Comparison of ENCODE assay signal across 8 cellular contexts in the genomic region with DNA sequence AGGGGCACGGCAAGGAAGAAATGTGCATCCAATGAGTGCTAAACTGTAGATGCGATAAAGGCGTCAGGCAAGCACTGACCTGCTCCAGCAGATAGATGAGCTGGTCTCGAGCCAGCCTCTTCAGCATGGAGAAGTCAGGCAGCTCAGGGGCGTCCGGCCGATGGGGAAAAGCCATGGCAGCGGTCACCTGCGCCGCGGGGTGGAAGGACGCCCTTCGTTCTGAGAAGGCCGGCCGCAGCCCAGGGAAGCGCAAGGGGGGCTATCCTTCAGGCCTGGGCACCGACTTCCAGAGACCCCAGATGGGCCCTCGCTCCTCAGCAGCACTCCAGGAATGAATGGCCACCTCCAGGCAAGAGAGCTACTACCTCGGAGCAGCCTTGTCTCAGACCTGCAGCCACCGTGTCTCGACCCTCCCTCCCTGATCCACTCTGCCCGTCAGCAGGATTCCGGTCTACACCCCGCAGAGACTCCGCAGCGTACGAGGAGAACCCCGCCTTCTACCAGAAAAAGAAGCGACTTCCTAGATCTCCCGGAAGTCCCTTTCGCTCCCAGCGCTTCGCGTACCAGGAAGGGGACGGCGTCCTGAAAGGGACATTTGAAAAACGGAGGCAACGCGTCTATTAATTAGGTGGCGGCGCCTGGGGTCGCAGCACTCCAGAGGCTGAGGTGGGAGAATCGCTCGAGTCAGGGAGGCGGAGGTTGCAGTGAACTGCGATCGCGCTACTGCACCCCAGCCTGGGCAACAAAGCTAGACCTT. TPM values are rescaled to one million over a fixed set of nuclear protein-coding genes. Genes with fewer than 3 reads are reported as not detected.
DNase-seq lines count a peak whose midpoint lies in the region; ATAC-seq and TF ChIP-seq lines count a peak whose summit lies in the region.

A gene (minus strand): TSS at position 520 of the 757 bp plus-strand sequence. CDS start 345 bp downstream, at position 175.

- ATAC-seq in GM19324 (IDR thresholded peaks at IDR 0.05; ENCODE audit: low FRiP score, unreplicated experiment) (peak; percentile 75), HG03520 (IDR thresholded peaks at IDR 0.05; ENCODE audit: unreplicated experiment) (peak; percentile 48)

- H3K36me3 ChIP-seq in liver (ENCODE audit: control insufficient read depth in 4 of 4, insufficient read depth in 3 of 4, low read depth in 1 of 4, low read length in 3 of 4): no peaks in the 10 kb centered on the region

- TF ChIP-seq CTCF in liver (IDR thresholded peaks at IDR 0.05; ENCODE audit: low read depth, low read length, missing input control): no peak

- no peaks in the 10 kb centered on the region for H3K9me3 ChIP-seq in liver (ENCODE audit: control insufficient read depth in 4 of 4, low read length in 3 of 4)

- H3K9ac ChIP-seq in liver (ENCODE audit: low read depth in 1 of 2, low read length in 2 of 2): peak within 1 kb of the TSS; percentile 64 to 70

- no peaks in the 10 kb centered on the region for H3K27me3 ChIP-seq in liver (ENCODE audit: control insufficient read depth in 4 of 4, insufficient read depth in 4 of 4, low read length in 3 of 4)

- TF ChIP-seq RAD21 in liver (IDR thresholded peaks at IDR 0.05): peak; percentile 9 to 36

- H3K4me1 ChIP-seq in liver (ENCODE audit: control insufficient read depth in 4 of 4, insufficient read depth in 4 of 4, low read length in 3 of 4): peaks cover 2 to 17% (median 12%) of the 10 kb centered on the region in 4 donors

- H3K27ac ChIP-seq in liver (ENCODE audit: low read depth in 1 of 2, low read length in 2 of 2): peak within 1 kb of the TSS in 1 of 2 donors; percentile 27

- peak within 1 kb of the TSS; percentile 77 to 100 (median 87) for H3K4me3 ChIP-seq in liver (ENCODE audit: low read depth in 1 of 3, low read length in 3 of 3)

- DNase-seq in AML-193 (lab: John Stamatoyannopoulos, UW) (peak; percentile 78 to 79), NCI-H69 (lab: John Stamatoyannopoulos, UW) (peak; percentile 95), dermis microvascular lymphatic vessel endothelial cell (ENCODE audit: low read depth in 2 of 2) (peak; percentile 78 to 89)
- DNase-seq in activated CD4-positive, alpha-beta T cell treated with anti-CD3 and anti-CD28 coated beads, Interleukin-2, amount 50 U/mL, for 24 hours (ENCODE audit: low read depth in 1 of 2, low spot score in 1 of 2): peak; percentile 49 to 78
- peak; percentile 70 for DNase-seq in stimulated activated CD4-positive, alpha-beta T cell treated with anti-CD3 and anti-CD28 coated beads, Interleukin-4, amount 100 ng/mL, for 1 hour

- WGBS in liver: under 1% methylated on average over 48 of the region's 48 CpGs

TF ChIP-seq in liver, 16 proteins besides CTCF, POLR2A, EP300 and RAD21:
- TF ChIP-seq YY1 (IDR thresholded peaks at IDR 0.05) (peak; percentile 92), HNF4G (IDR thresholded peaks at IDR 0.05) (no peak), EGR1 (IDR thresholded peaks at IDR 0.05; ENCODE audit: low read depth in 2 of 2) (peak; percentile 47 to 75), FOXA1 (IDR thresholded peaks at IDR 0.05) (peak; percentile 21), NR2F2 (IDR thresholded peaks at IDR 0.05) (peak; percentile 18), FOXA2 (IDR thresholded peaks at IDR 0.05) (no peak), GABPA (IDR thresholded peaks at IDR 0.05 in 1 of 2, conservative IDR thresholded peaks at IDR 0.05 in 1 of 2) (peak; percentile 77 to 98), RXRA (IDR thresholded peaks at IDR 0.05) (peak; percentile 40 to 43), SP1 (IDR thresholded peaks at IDR 0.05) (peak; percentile 48), JUND (IDR thresholded peaks at IDR 0.05) (no peak), HNF4A (conservative IDR thresholded peaks at IDR 0.05) (peak; percentile 19 to 26), TAF1 (conservative IDR thresholded peaks at IDR 0.05) (peak; percentile 42)
- TF ChIP-seq, protein P1, sequence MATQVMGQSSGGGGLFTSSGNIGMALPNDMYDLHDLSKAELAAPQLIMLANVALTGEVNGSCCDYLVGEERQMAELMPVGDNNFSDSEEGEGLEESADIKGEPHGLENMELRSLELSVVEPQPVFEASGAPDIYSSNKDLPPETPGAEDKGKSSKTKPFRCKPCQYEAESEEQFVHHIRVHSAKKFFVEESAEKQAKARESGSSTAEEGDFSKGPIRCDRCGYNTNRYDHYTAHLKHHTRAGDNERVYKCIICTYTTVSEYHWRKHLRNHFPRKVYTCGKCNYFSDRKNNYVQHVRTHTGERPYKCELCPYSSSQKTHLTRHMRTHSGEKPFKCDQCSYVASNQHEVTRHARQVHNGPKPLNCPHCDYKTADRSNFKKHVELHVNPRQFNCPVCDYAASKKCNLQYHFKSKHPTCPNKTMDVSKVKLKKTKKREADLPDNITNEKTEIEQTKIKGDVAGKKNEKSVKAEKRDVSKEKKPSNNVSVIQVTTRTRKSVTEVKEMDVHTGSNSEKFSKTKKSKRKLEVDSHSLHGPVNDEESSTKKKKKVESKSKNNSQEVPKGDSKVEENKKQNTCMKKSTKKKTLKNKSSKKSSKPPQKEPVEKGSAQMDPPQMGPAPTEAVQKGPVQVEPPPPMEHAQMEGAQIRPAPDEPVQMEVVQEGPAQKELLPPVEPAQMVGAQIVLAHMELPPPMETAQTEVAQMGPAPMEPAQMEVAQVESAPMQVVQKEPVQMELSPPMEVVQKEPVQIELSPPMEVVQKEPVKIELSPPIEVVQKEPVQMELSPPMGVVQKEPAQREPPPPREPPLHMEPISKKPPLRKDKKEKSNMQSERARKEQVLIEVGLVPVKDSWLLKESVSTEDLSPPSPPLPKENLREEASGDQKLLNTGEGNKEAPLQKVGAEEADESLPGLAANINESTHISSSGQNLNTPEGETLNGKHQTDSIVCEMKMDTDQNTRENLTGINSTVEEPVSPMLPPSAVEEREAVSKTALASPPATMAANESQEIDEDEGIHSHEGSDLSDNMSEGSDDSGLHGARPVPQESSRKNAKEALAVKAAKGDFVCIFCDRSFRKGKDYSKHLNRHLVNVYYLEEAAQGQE (IDR thresholded peaks at IDR 0.05): peak; percentile 58
- TF ChIP-seq, protein P2, sequence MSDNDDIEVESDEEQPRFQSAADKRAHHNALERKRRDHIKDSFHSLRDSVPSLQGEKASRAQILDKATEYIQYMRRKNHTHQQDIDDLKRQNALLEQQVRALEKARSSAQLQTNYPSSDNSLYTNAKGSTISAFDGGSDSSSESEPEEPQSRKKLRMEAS (IDR thresholded peaks at IDR 0.05): peak; percentile 82
- TF ChIP-seq, protein P3, sequence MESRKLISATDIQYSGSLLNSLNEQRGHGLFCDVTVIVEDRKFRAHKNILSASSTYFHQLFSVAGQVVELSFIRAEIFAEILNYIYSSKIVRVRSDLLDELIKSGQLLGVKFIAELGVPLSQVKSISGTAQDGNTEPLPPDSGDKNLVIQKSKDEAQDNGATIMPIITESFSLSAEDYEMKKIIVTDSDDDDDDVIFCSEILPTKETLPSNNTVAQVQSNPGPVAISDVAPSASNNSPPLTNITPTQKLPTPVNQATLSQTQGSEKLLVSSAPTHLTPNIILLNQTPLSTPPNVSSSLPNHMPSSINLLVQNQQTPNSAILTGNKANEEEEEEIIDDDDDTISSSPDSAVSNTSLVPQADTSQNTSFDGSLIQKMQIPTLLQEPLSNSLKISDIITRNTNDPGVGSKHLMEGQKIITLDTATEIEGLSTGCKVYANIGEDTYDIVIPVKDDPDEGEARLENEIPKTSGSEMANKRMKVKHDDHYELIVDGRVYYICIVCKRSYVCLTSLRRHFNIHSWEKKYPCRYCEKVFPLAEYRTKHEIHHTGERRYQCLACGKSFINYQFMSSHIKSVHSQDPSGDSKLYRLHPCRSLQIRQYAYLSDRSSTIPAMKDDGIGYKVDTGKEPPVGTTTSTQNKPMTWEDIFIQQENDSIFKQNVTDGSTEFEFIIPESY (IDR thresholded peaks at IDR 0.05): peak; percentile 93
- TF ChIP-seq, protein P4, sequence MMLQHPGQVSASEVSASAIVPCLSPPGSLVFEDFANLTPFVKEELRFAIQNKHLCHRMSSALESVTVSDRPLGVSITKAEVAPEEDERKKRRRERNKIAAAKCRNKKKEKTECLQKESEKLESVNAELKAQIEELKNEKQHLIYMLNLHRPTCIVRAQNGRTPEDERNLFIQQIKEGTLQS (IDR thresholded peaks at IDR 0.05): peak; percentile 6

RNA-seq across cellular contexts. Expression of the gene that starts here (rescaled TPM):
- total RNA-seq in dermis microvascular lymphatic vessel endothelial cell (7.8 and 11.3 TPM in 2 replicates), liver (1 to 10 TPM; 1.3 to 8.9 TPM)
- polyA plus RNA-seq in liver: 1 to 10 TPM; 4.2 to 4.9 TPM
